Comparison of ENCODE assay signal across 18 cellular contexts in genomic region chr2:190585000-190585678, GRCh38. TPM values are rescaled to one million over a fixed set of nuclear protein-coding genes. Genes with fewer than 3 reads are reported as not detected.
A peak's percentile ranks its signal among the peaks of the same experiment; 100 is the strongest.
DNase-seq lines count a peak whose midpoint lies in the region; ATAC-seq and TF ChIP-seq lines count a peak whose summit lies in the region.
"Had no signal": no experiment of that assay in that cellular context is flagged by ENCODE, and none has a peak within 500 bp of the region (broad histone marks: within the 10 kb centered on the region; RNA-seq: fewer than 3 reads in every experiment).

No MANE protein-coding gene starts in this region.

- 11 to 14% methylated on average over 2 of the region's 2 CpGs for WGBS in aorta, 2 donors

- intact Hi-C loops in Right ventricle myocardium superior (cut with DNase I) (no loop called here), aorta (cut with DNase I) (no loop called here)

- H3K4me3 ChIP-seq in right atrium auricular region = no peak overlapping the region
- no peak overlapping the region for H3K4me3 ChIP-seq in SJSA1
- no peak overlapping the region for H3K4me3 ChIP-seq in aorta (ENCODE audit: low read length in 2 of 2)
- H3K4me3 ChIP-seq: GM12878, HAP-1 had no signal

- no peak for DNase-seq in Right ventricle myocardium superior
- DNase-seq in right atrium auricular region (ENCODE audit: low spot score) = no peak
- DNase-seq in SJSA1 (ENCODE audit: low read depth in 1 of 2, low spot score in 2 of 2) = peak in 1 of 2 experiments; percentile 41
- DNase-seq in fibroblast of gingiva (ENCODE audit: low read depth) = peak; percentile 76
- DNase-seq in aorta = no peak
- DNase-seq in activated naive CD4-positive, alpha-beta T cell treated with Interleukin-2 at 50 U/mL for 16 hours = no peak
- no peak for DNase-seq in activated T-cell treated with anti-CD3 and anti-CD28 coated beads, Interleukin-2, amount 50 U/mL, for 4 hours
- no peak for DNase-seq in T-helper 1 cell
- DNase-seq: COR-L47, DMS53, NCI-H1436, NCI-H2029 treated with DMSO at 0.1 percent for 48 hours, NCI-H526, PC-3 had no signal

- no peaks in the 10 kb centered on the region for H3K4me1 Mint-ChIP-seq in activated T-cell treated with anti-CD3 and anti-CD28 coated beads, Interleukin-2, amount 50 U/mL, for 4 hours (ENCODE audit: low read depth)

- H3K27ac ChIP-seq in right atrium auricular region (no peak overlapping the region), SJSA1 (peak overlapping the region; percentile 23; the same call in 1 of the 2 replicates), aorta (ENCODE audit: low read depth in 1 of 2, low read length in 2 of 2) (no peak overlapping the region)
- H3K27ac ChIP-seq: 22Rv1, C4-2B had no signal

- H3K4me1 ChIP-seq in right atrium auricular region = peaks cover 0 to 26% of the 10 kb centered on the region in 2 donors
- peaks cover 31% of the 10 kb centered on the region for H3K4me1 ChIP-seq in SJSA1 (replicated peaks)
- no peaks in the 10 kb centered on the region for H3K4me1 ChIP-seq in aorta (ENCODE audit: control insufficient read depth in 1 of 2, insufficient read depth in 2 of 2, low read length in 2 of 2)
- H3K4me1 ChIP-seq: HAP-1 had no signal

- H3K9me3 Mint-ChIP-seq in activated T-cell treated with anti-CD3 and anti-CD28 coated beads, Interleukin-2, amount 50 U/mL, for 4 hours = no peaks in the 10 kb centered on the region

- H3K27me3 ChIP-seq in right atrium auricular region (no peaks in the 10 kb centered on the region), SJSA1 (replicated peaks) (no peaks in the 10 kb centered on the region), aorta (ENCODE audit: control insufficient read depth in 1 of 2, insufficient read depth in 2 of 2, low read length in 1 of 2) (no peaks in the 10 kb centered on the region)

- TF ChIP-seq CTCF in right atrium auricular region (IDR thresholded peaks at IDR 0.05) = no peak

- peak; percentile 18 for ATAC-seq in Right ventricle myocardium superior (ENCODE audit: poor library complexity)
- ATAC-seq in aorta (ENCODE audit: low FRiP score) = peak; percentile 29
- no peak for ATAC-seq in activated T-cell treated with anti-CD3 and anti-CD28 coated beads, Interleukin-2, amount 50 U/mL, for 4 hours
- ATAC-seq: GM12878, PC-3 had no signal

- H3K36me3 Mint-ChIP-seq in activated T-cell treated with anti-CD3 and anti-CD28 coated beads, Interleukin-2, amount 50 U/mL, for 4 hours (ENCODE audit: insufficient read depth) = no peaks in the 10 kb centered on the region

- no peak overlapping the region for H3K4me3 Mint-ChIP-seq in activated T-cell treated with anti-CD3 and anti-CD28 coated beads, Interleukin-2, amount 50 U/mL, for 4 hours

- H3K9me3 ChIP-seq in right atrium auricular region (no peaks in the 10 kb centered on the region), SJSA1 (replicated peaks) (no peaks in the 10 kb centered on the region), aorta (ENCODE audit: control insufficient read depth, low read length) (no peaks in the 10 kb centered on the region)
- H3K9me3 ChIP-seq: HAP-1 had no signal

- H3K36me3 ChIP-seq in right atrium auricular region (no peaks in the 10 kb centered on the region), SJSA1 (no peaks in the 10 kb centered on the region), aorta (ENCODE audit: control insufficient read depth in 1 of 2, insufficient read depth in 2 of 2, low read length in 1 of 2) (no peaks in the 10 kb centered on the region)
- H3K36me3 ChIP-seq: HAP-1 had no signal

- H3K27me3 Mint-ChIP-seq in activated T-cell treated with anti-CD3 and anti-CD28 coated beads, Interleukin-2, amount 50 U/mL, for 4 hours (ENCODE audit: low read depth) = no peaks in the 10 kb centered on the region

RNA-seq across cellular contexts. Expression of gene NEMP2, which starts 50.6 kb away (rescaled TPM):
- total RNA-seq in Right ventricle myocardium superior = 1.7 TPM
- total RNA-seq in right atrium auricular region = 1 to 10 TPM; 2.7 to 3.3 TPM
- total RNA-seq in SJSA1 (2014; rRNA removed; shearing (Covaris generic)) = 16.7 and 16.9 TPM in 2 replicates
- 1 to 10 TPM; 8.0 to 8.6 TPM for total RNA-seq in aorta
- 1 to 10 TPM in 1 of 2 donors, under 1 TPM in 1; 0.88 to 3.1 TPM for polyA plus RNA-seq in aorta
- 1 to 10 TPM; 6.8 to 8.6 (median 8.5) TPM for total RNA-seq in activated T-cell treated with anti-CD3 and anti-CD28 coated beads, Interleukin-2, amount 50 U/mL, for 4 hours

Comparison
In these comparisons a context has a peak if more than half of its experiments do, and no peak if none do; other contexts are left out.
1. ATAC-seq: peak in Right ventricle myocardium superior (single experiment) and aorta (single experiment); none in activated T-cell treated with anti-CD3 and anti-CD28 coated beads, Interleukin-2, amount 50 U/mL, for 4 hours (0 of 2).